1 cellular context compared by ENCODE assay signal in the genomic region with DNA sequence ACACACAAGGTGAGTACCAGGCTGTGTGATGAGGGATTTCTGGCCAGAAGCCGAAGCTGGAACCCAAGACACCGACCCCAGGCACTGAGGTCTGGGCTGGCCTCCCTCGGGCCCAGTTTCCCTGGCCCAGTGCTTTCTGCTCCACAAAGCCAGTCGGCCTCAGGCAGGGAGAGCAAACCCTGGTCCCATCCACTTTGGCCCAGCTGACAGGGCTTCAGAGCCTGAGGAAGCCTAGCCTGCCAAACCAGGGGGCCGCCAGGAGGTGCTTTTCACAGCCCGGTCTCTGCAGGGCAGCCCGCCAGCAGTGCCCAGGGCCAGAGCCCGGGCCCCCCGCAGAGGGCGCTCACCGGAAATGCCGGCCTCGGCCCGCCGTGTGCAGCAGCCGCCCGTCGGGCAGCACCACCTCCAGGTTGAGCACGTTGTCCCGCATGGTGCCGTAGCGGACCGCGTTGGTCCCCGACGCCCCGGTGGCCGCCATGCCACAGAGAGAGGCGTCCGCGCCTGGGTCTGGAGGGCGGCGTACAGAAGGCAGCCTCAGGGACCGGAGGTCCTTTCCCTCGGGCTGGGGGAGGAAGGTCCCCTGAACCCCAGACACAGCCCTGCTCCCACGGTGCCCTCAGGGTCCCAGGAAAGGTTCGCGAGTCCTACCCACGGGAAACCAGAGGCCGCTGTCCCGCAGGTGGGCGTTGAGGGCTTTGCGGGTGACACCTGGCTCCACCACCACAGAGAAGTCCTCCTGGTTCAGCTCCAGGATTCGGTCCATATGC.
TF ChIP-seq lines count a peak whose summit lies in the region.

No MANE protein-coding gene starts in this region.

TF ChIP-seq in K562, 482 proteins besides CTCF, POLR2A, EP300 and RAD21:
- TF ChIP-seq TAF9B (IDR thresholded peaks at IDR 0.05; ENCODE audit: partially characterized antibody) (no peak), MAZ (CRISPR knock-in tag; conservative IDR thresholded peaks at IDR 0.05 in 1 of 2, IDR thresholded peaks at IDR 0.05 in 1 of 2) (no peak), BCOR (IDR thresholded peaks at IDR 0.05) (no peak), ZNF263 (CRISPR knock-in tag; IDR thresholded peaks at IDR 0.05; ENCODE audit: borderline replicate concordance) (no peak), FIP1L1 (IDR thresholded peaks at IDR 0.05; ENCODE audit: low read depth, low read length, poor library complexity, severe bottlenecking) (no peak), KLF10 (CRISPR knock-in tag; IDR thresholded peaks at IDR 0.05) (no peak), RBM22 (IDR thresholded peaks at IDR 0.05; ENCODE audit: low read depth, low read length, poor library complexity, severe bottlenecking) (peak; percentile 45), ADNP (tag; IDR thresholded peaks at IDR 0.05) (no peak), POLR2G (IDR thresholded peaks at IDR 0.05; ENCODE audit: low read depth, low read length) (peak; percentile 57), BRD9 (IDR thresholded peaks at IDR 0.05; ENCODE audit: low read depth, partially characterized antibody) (no peak), NCOA6 (IDR thresholded peaks at IDR 0.05) (no peak), EHMT2 (IDR thresholded peaks at IDR 0.05) (no peak), ILF3 (IDR thresholded peaks at IDR 0.05; ENCODE audit: borderline replicate concordance) (no peak), HDGF (IDR thresholded peaks at IDR 0.05) (no peak)
- TF ChIP-seq, protein P1, sequence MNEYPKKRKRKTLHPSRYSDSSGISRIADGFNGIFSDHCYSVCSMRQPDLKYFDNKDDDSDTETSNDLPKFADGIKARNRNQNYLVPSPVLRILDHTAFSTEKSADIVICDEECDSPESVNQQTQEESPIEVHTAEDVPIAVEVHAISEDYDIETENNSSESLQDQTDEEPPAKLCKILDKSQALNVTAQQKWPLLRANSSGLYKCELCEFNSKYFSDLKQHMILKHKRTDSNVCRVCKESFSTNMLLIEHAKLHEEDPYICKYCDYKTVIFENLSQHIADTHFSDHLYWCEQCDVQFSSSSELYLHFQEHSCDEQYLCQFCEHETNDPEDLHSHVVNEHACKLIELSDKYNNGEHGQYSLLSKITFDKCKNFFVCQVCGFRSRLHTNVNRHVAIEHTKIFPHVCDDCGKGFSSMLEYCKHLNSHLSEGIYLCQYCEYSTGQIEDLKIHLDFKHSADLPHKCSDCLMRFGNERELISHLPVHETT (CRISPR knock-in tag; conservative IDR thresholded peaks at IDR 0.05 in 1 of 2, IDR thresholded peaks at IDR 0.05 in 1 of 2) = no peak
